ENCODE assay signal across 18 cellular contexts in the genomic region with DNA sequence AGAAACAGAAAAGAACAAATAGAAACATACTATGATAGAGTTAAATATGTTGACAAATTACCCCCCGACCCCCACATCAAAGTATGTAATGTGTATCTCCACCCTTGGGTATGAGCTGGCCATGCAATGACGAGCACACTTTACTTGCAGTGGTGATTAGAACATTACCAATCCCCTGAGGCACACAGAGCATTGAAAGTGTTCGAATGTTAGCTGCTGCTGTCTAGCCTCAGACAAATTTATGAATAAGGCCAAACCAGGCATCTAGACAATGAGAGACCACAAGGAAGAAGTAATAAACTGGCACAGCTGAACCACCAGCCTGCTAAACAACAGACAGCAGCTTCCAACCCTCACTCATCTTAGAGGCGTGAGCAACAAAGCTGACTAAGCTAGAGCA.
DNase-seq lines count a peak whose midpoint lies in the region; FAIRE-seq and TF ChIP-seq lines count a peak whose summit lies in the region.
"Had no signal": no experiment of that assay in that cellular context is flagged by ENCODE, and none has a peak within 500 bp of the region (broad histone marks: within the 10 kb centered on the region; RNA-seq: fewer than 3 reads in every experiment).

No MANE protein-coding gene starts in this region.

- no peak overlapping the region for H3K4me3 ChIP-seq in bronchial epithelial cell (ENCODE audit: low read depth, low read length)
- H3K4me3 ChIP-seq: Peyer's patch had no signal

- no peaks in the 10 kb centered on the region for H3K36me3 ChIP-seq in bronchial epithelial cell (ENCODE audit: control insufficient read depth, insufficient read depth, low read length)
- H3K36me3 ChIP-seq: Peyer's patch had no signal

- DNase-seq in NCI-H1436 (lab: John Stamatoyannopoulos, UW), result peak; percentile 44
- peak; percentile 82 for DNase-seq in NCI-H146 (lab: John Stamatoyannopoulos, UW)
- DNase-seq in bronchial epithelial cell (ENCODE audit: low read depth), result peak; percentile 9
- DNase-seq in left kidney (ENCODE audit: low read depth, low spot score), result peak; percentile 13
- DNase-seq in cortex of kidney (lab: John Stamatoyannopoulos, UW), result no peak
- no peak for DNase-seq in NCI-H526 treated with DMSO at 0.1 percent for 48 hours (lab: John Stamatoyannopoulos, UW)
- DNase-seq in hypothalamus (lab: John Stamatoyannopoulos, UW), result no peak
- DNase-seq: Caco-2; CD4-positive, CD25-positive, alpha-beta regulatory T cell; H7; NCI-H1105; NCI-H2029 treated with DMSO at 0.1 percent for 48 hours; NCI-H2227 treated with DMSO at 0.1 percent for 48 hours; NCI-H774; Peyer's patch; Right ventricle myocardium superior; SK-N-SH; T-cell had no signal

- no peaks in the 10 kb centered on the region for H3K27me3 ChIP-seq in bronchial epithelial cell (ENCODE audit: control insufficient read depth, insufficient read depth, low read length)
- H3K27me3 ChIP-seq: Peyer's patch had no signal

- FAIRE-seq in bronchial epithelial cell (lab: Jason Lieb, UNC), result no peak

- TF ChIP-seq CTCF in bronchial epithelial cell (IDR thresholded peaks at IDR 0.05; ENCODE audit: insufficient read depth, low read length, severe bottlenecking), result no peak

Comparison
In these comparisons a context has a peak if more than half of its experiments do, and no peak if none do; other contexts are left out.
1. DNase-seq: peak in NCI-H1436 (single experiment), NCI-H146 (single experiment), bronchial epithelial cell (single experiment) and left kidney (single experiment); none in cortex of kidney (single experiment), NCI-H526 treated with DMSO at 0.1 percent for 48 hours (single experiment) and hypothalamus (0 of 51).